7 cellular contexts compared by ENCODE assay signal in genomic region chr20:63662813-63663189, GRCh38. TPM values are rescaled to one million over a fixed set of nuclear protein-coding genes. Genes with fewer than 3 reads are reported as not detected.
"Had no signal": no experiment of that assay in that cellular context is flagged by ENCODE, and none has a peak within 500 bp of the region (broad histone marks: within the 10 kb centered on the region; RNA-seq: fewer than 3 reads in every experiment).

No MANE protein-coding gene starts in this region.

- H3K9me3 Mint-ChIP-seq: GM23338, H9, IgD-negative memory B cell had no signal

- FAIRE-seq: H1, H54, HTR-8/SVneo had no signal

- H3K4me3 Mint-ChIP-seq: GM23338, H9 had no signal

- H3K4me3 ChIP-seq: GM23338 had no signal

- H2AFZ ChIP-seq: GM23338 had no signal

- H3K27me3 Mint-ChIP-seq: IgD-negative memory B cell had no signal

- DNase-seq: H9, HCEC 1CT had no signal

- H3K27ac Mint-ChIP-seq: GM23338, H9 had no signal

- ATAC-seq: GM23338 had no signal

- H3K4me2 ChIP-seq: GM23338 had no signal

RNA-seq across cellular contexts. Expression of gene TNFRSF6B, which starts 33.7 kb away (rescaled TPM):
- total RNA-seq: H1, H9 had no signal
- polyA plus RNA-seq: GM23338, IgD-negative memory B cell had no signal
